1 cellular context compared by ENCODE assay signal in the genomic region with DNA sequence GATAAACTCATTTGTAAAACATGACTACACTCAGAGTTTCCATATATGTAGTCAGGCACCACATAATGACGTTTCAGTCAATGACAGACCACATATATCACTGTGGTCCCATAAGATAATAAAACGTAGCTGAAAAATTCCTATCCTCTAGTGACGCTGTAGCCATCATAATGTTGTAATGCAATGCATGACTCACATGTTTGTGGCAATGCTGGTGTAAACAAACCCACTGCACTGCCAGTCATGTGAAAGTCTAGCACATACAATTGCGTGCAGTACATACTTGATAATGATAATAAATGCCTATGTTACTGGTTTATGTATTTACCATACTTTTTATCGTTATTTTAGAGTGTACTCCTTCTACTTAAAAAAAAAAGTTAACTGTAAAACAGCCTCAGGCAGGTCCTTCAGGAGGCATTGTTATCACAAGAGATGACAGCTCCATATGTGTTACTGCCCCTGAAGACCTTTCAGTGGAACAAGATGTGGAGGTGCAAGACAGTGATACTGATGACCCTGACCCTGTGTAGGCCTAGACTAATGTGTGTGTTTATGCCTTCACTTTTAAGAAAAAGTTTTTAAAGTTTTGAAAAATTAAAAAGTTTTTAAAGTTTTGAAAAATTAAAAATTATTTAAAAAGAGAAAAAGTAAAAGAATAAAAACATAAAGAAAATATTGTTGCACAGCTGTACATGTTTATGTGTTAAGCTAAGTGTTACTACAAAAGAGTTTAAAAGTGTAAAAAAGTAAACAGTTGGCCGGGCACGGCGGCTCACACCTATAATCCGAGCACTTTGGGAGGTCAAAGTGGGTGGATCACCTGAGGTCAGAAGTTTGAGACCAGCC.
TF ChIP-seq lines count a peak whose summit lies in the region.

No MANE protein-coding gene starts in this region.

TF ChIP-seq in K562, 482 proteins besides CTCF, POLR2A, EP300 and RAD21 (continued from another document and continues in another):
- TF ChIP-seq JUN (IDR thresholded peaks at IDR 0.05; ENCODE audit: borderline replicate concordance, low read depth, low read length) (peak; percentile 95), JUN (CRISPR knock-in tag; IDR thresholded peaks at IDR 0.05; ENCODE audit: borderline replicate concordance) (no peak; the same call in 1 of the 2 replicates), MEIS2 (IDR thresholded peaks at IDR 0.05; ENCODE audit: partially characterized antibody) (peak; percentile 98), TBP (optimal IDR thresholded peaks at IDR 0.05; ENCODE audit: low read depth, low read length) (no peak), MNT (conservative IDR thresholded peaks at IDR 0.05) (peak; percentile 89 to 94), RAD51 (IDR thresholded peaks at IDR 0.05; ENCODE audit: borderline replicate concordance, low read depth) (no peak), PHB2 (IDR thresholded peaks at IDR 0.05; ENCODE audit: low read depth) (0 out of 2 replicates have a peak, but pooled peaks have one; percentile 56), DACH1 (IDR thresholded peaks at IDR 0.05; ENCODE audit: partially characterized antibody) (peak; percentile 69), ZNF143 (CRISPR knock-in tag; IDR thresholded peaks at IDR 0.05) (no peak), ZZZ3 (IDR thresholded peaks at IDR 0.05) (peak; percentile 13; the same call in 1 of the 2 replicates), CCAR2 (IDR thresholded peaks at IDR 0.05; ENCODE audit: low read depth, low read length) (no peak), LARP7 (IDR thresholded peaks at IDR 0.05) (no peak), NFIC (IDR thresholded peaks at IDR 0.05) (peak; percentile 60), ZEB2 (IDR thresholded peaks at IDR 0.05) (peak; percentile 24; the same call in 1 of the 2 replicates), ZBTB40 (IDR thresholded peaks at IDR 0.05) (no peak), ZBTB40 (CRISPR knock-in tag; IDR thresholded peaks at IDR 0.05) (no peak), HDAC2 (IDR thresholded peaks at IDR 0.05) (peak; percentile 79; the same call in 1 of the 2 replicates), CREB1 (IDR thresholded peaks at IDR 0.05) (peak; percentile 98), CREB1 (CRISPR knock-in tag; IDR thresholded peaks at IDR 0.05) (peak; percentile 93), FOXP4 (CRISPR knock-in tag; IDR thresholded peaks at IDR 0.05; ENCODE audit: borderline replicate concordance) (0 out of 2 replicates have a peak, but pooled peaks have one; percentile 71), MTA2 (IDR thresholded peaks at IDR 0.05; ENCODE audit: low read depth) (peak; percentile 85), NCOA1 (IDR thresholded peaks at IDR 0.05; ENCODE audit: low read depth) (peak; percentile 96), ARID2 (IDR thresholded peaks at IDR 0.05) (no peak), MAX (CRISPR knock-in tag; IDR thresholded peaks at IDR 0.05) (no peak), CEBPG (CRISPR knock-in tag; IDR thresholded peaks at IDR 0.05) (peak; percentile 83), CEBPG (tag; conservative IDR thresholded peaks at IDR 0.05 in 1 of 2, IDR thresholded peaks at IDR 0.05 in 1 of 2) (peak; percentile 79 to 89), POLR2AphosphoS2 (IDR thresholded peaks at IDR 0.05; ENCODE audit: low read length) (peak; percentile 82; the same call in 1 of the 2 replicates), GTF2E2 (tag; IDR thresholded peaks at IDR 0.05) (no peak; the same call in 1 of the 2 replicates), ZBTB12 (CRISPR knock-in tag; IDR thresholded peaks at IDR 0.05) (peak; percentile 85), EP400 (IDR thresholded peaks at IDR 0.05) (peak; percentile 65), SAFB (IDR thresholded peaks at IDR 0.05; ENCODE audit: borderline replicate concordance, low read depth, low read length) (no peak), JUNB (CRISPR knock-in tag; conservative IDR thresholded peaks at IDR 0.05) (0 out of 2 replicates have a peak, but pooled peaks have one; percentile 71), BACH1 (tag; IDR thresholded peaks at IDR 0.05) (peak; percentile 85), POLR2H (tag; IDR thresholded peaks at IDR 0.05; ENCODE audit: low read depth) (peak; percentile 64; the same call in 1 of the 2 replicates), SMAD4 (CRISPR knock-in tag; conservative IDR thresholded peaks at IDR 0.05) (peak; percentile 41), ELF1 (tag; IDR thresholded peaks at IDR 0.05) (peak; percentile 11; the same call in 1 of the 2 replicates)
- TF ChIP-seq, protein P1, sequence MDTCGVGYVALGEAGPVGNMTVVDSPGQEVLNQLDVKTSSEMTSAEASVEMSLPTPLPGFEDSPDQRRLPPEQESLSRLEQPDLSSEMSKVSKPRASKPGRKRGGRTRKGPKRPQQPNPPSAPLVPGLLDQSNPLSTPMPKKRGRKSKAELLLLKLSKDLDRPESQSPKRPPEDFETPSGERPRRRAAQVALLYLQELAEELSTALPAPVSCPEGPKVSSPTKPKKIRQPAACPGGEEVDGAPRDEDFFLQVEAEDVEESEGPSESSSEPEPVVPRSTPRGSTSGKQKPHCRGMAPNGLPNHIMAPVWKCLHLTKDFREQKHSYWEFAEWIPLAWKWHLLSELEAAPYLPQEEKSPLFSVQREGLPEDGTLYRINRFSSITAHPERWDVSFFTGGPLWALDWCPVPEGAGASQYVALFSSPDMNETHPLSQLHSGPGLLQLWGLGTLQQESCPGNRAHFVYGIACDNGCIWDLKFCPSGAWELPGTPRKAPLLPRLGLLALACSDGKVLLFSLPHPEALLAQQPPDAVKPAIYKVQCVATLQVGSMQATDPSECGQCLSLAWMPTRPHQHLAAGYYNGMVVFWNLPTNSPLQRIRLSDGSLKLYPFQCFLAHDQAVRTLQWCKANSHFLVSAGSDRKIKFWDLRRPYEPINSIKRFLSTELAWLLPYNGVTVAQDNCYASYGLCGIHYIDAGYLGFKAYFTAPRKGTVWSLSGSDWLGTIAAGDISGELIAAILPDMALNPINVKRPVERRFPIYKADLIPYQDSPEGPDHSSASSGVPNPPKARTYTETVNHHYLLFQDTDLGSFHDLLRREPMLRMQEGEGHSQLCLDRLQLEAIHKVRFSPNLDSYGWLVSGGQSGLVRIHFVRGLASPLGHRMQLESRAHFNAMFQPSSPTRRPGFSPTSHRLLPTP (IDR thresholded peaks at IDR 0.05; ENCODE audit: borderline replicate concordance, extremely low read depth, insufficient read length), result no peak
- TF ChIP-seq, protein P2, sequence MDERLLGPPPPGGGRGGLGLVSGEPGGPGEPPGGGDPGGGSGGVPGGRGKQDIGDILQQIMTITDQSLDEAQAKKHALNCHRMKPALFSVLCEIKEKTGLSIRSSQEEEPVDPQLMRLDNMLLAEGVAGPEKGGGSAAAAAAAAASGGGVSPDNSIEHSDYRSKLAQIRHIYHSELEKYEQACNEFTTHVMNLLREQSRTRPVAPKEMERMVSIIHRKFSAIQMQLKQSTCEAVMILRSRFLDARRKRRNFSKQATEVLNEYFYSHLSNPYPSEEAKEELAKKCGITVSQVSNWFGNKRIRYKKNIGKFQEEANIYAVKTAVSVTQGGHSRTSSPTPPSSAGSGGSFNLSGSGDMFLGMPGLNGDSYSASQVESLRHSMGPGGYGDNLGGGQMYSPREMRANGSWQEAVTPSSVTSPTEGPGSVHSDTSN (CRISPR knock-in tag; IDR thresholded peaks at IDR 0.05; ENCODE audit: low read depth), result no peak; the same call in 1 of the 2 replicates
- TF ChIP-seq, protein P2 (tag; conservative IDR thresholded peaks at IDR 0.05; ENCODE audit: low read depth), result peak; percentile 92
